ENCODE assay signal across 8 cellular contexts in the genomic region with DNA sequence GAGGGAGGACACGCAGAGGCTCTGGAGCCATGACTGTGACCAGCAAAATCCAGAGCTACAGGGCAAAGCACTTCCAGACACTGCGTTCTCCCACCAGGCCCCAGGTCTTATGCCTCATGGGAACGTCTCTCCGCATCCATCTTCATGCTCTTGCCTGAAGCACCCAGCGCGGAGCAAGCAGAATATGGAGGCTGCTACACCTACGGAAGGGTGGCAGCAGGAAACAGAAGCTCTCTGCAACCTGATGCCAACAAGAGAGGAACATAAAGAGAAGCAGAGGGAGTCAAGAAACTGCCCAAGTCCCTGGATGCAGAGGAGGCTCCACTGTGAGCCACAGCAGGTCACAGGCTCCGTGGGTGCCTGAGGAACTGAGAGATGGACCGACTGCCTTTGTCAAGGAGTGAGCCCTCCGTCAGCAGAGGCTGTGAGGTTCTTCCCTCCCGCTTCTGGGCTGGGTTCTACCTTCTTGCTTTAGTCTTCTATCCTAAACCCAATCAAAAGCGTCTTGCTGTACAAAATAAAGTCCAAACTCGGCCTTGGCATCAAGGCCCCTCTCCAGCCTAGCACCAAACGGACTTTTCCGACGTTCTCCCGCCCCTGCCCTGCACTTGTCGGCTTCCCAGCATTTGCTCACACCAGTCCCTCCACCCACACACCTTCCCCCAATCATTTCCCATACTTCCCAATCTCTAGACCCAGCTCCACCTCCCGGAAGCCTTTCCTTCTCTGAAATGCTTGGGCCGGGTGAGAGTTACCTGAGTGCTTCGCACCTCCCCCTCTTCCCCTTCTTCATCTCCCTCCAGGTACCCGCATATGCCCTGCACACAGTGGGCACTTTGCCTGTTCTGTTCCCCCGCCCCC. TPM values are rescaled to one million over a fixed set of nuclear protein-coding genes. Genes with fewer than 3 reads are reported as not detected.
DNase-seq lines count a peak whose midpoint lies in the region; ATAC-seq, FAIRE-seq and TF ChIP-seq lines count a peak whose summit lies in the region.

No MANE protein-coding gene starts in this region.

- peaks cover 60% of the 10 kb centered on the region for H3K79me2 ChIP-seq in K562 (ENCODE audit: control insufficient read depth, insufficient read depth, low read length)

- peaks cover 30 to 33% of the 10 kb centered on the region in 2 experiments; a peak in 4 of 5 replicates for H3K4me1 ChIP-seq in K562 (replicated peaks in 1 of 2; ENCODE audit: control insufficient read depth in 2 of 2, insufficient read depth in 2 of 2, low read length in 2 of 2)

- peaks cover 50% of the 10 kb centered on the region for H3K36me3 ChIP-seq in K562 (ENCODE audit: control insufficient read depth, insufficient read depth, low read length)

- no peak for TF ChIP-seq POLR2A in K562 (conservative IDR thresholded peaks at IDR 0.05)

- H3K4me2 ChIP-seq in K562 (ENCODE audit: insufficient read depth, low read length), result peak overlapping the region; percentile 96

- peak; percentile 9 to 70 for ATAC-seq in left cardiac atrium
- ATAC-seq in Right ventricle myocardium inferior, result no peak
- peak; percentile 35 for ATAC-seq in K562
- no peak for ATAC-seq in GM19463 (IDR thresholded peaks at IDR 0.05; ENCODE audit: unreplicated experiment)

- TF ChIP-seq RAD21 in K562 (CRISPR knock-in tag; conservative IDR thresholded peaks at IDR 0.05 in 1 of 2, IDR thresholded peaks at IDR 0.05 in 1 of 2), result no peak

- BruUV-seq in K562 (replicated peaks; lab: Mats Ljungman, UMichigan), result TSS peak; percentile 47

- no peaks in the 10 kb centered on the region for H3K9me1 ChIP-seq in K562 (ENCODE audit: control insufficient read depth, insufficient read depth, low read length)

- H3K27me3 ChIP-seq in K562 (ENCODE audit: control insufficient read depth in 2 of 2, insufficient read depth in 2 of 2, low read length in 2 of 2), result no peaks in the 10 kb centered on the region
- H3K27me3 ChIP-seq in layer of hippocampus (ENCODE audit: control insufficient read depth, insufficient read depth, low read length), result no peaks in the 10 kb centered on the region

- intact Hi-C loops in left cardiac atrium (cut with DNase I), result loop anchor here in 1 of 2 donors (10.0 kb wide), 1 partner anchor 59 kb away; no protein-coding TSS in a partner anchor
- intact Hi-C loops in Right ventricle myocardium inferior (cut with DNase I), result loop anchor here (5.0 kb wide), 1 partner anchor 61 kb away; no protein-coding TSS in a partner anchor
- intact Hi-C loops in K562 (cut with micrococcal nuclease), result loop anchor here (1.0 kb wide), 1 partner anchor 25 kb away; no protein-coding TSS in a partner anchor

- no peaks in the 10 kb centered on the region for H3K9me3 ChIP-seq in K562 (replicated peaks; ENCODE audit: control insufficient read depth, insufficient read depth, low read depth, low read length)

- H2AFZ ChIP-seq in K562 (ENCODE audit: low read depth, low read length), result peak overlapping the region; percentile 92

- H4K20me1 ChIP-seq in K562 (replicated peaks; ENCODE audit: control insufficient read depth, insufficient read depth, low read length), result peaks cover 24% of the 10 kb centered on the region

- peak overlapping the region; percentile 79 to 95 for H3K9ac ChIP-seq in K562 (ENCODE audit: insufficient read depth in 1 of 2, low read depth in 2 of 2, low read length in 2 of 2)

- H3K27ac ChIP-seq in K562 (ENCODE audit: extremely low read depth, low read depth, low read length) (peak overlapping the region; percentile 89), layer of hippocampus (ENCODE audit: low read depth, low read length) (peak overlapping the region; percentile 64)

- WGBS in K562 (ENCODE audit: insufficient coverage, low coverage, missing lambda C conversion rate), result 4% methylated on average over 19 of the region's 23 CpGs

- peak overlapping the region; percentile 95 for H3K4me3 ChIP-seq in K562

- in situ Hi-C loops in K562 (cut with MboI), result no loop called here

- CTCF ChIA-PET in K562 (lab: Yijun Ruan, JAX; ENCODE audit: low intra/inter-chr PET ratio), result no interaction called here

- POLR2A ChIA-PET in K562 (lab: Yijun Ruan, JAX), result interaction anchor here (0.6 to 4.3 kb wide), 10 partner anchors 9 to 372 kb away, joined by 3 to 17 read pairs (median 5); no protein-coding TSS in a partner anchor

- FAIRE-seq in K562 (lab: Jason Lieb, UNC), result peak; percentile 83

- TF ChIP-seq CTCF in K562 (IDR thresholded peaks at IDR 0.05 in 2 of 3, conservative IDR thresholded peaks at IDR 0.05 in 1 of 3; ENCODE audit: insufficient read depth in 2 of 3, low read depth in 1 of 3, low read length in 3 of 3), result no peak

- DNase-seq in left cardiac atrium, result peak; percentile 37
- DNase-seq in Right ventricle myocardium inferior (ENCODE audit: missing footprints), result no peak
- peak; percentile 76 for DNase-seq in NCI-H226
- peak; percentile 54 to 74 (median 58) for DNase-seq in K562 (ENCODE audit: extremely low read depth in 1 of 4, low spot score in 3 of 4)
- peak; percentile 41 for DNase-seq in superior temporal gyrus (ENCODE audit: extremely low spot score)
- DNase-seq in OCI-M2 (lab: John Stamatoyannopoulos, UW; ENCODE audit: unreplicated experiment), result no peak

- TF ChIP-seq EP300 in K562 (IDR thresholded peaks at IDR 0.05; ENCODE audit: low read length), result no peak

TF ChIP-seq in K562, 482 proteins besides CTCF, POLR2A, EP300 and RAD21 (continues in another document):
- 0 out of 2 replicates have a peak, but pooled peaks have one; percentile 18 for TF ChIP-seq LARP7 (IDR thresholded peaks at IDR 0.05)
- TF ChIP-seq, protein P1, sequence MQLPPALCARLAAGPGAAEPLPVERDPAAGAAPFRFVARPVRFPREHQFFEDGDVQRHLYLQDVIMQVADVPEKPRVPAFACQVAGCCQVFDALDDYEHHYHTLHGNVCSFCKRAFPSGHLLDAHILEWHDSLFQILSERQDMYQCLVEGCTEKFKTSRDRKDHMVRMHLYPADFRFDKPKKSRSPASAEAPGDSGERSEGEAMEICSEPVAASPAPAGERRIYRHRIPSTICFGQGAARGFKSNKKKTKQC (CRISPR knock-in tag; IDR thresholded peaks at IDR 0.05), result no peak
- no peak for TF ChIP-seq FOXJ3 (CRISPR knock-in tag; IDR thresholded peaks at IDR 0.05)
- no peak for TF ChIP-seq HDAC2 (IDR thresholded peaks at IDR 0.05)
- TF ChIP-seq, protein P2, sequence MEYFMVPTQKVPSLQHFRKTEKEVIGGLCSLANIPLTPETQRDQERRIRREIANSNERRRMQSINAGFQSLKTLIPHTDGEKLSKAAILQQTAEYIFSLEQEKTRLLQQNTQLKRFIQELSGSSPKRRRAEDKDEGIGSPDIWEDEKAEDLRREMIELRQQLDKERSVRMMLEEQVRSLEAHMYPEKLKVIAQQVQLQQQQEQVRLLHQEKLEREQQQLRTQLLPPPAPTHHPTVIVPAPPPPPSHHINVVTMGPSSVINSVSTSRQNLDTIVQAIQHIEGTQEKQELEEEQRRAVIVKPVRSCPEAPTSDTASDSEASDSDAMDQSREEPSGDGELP (CRISPR knock-in tag; IDR thresholded peaks at IDR 0.05; ENCODE audit: borderline replicate concordance), result no peak
- TF ChIP-seq ZNF79 (CRISPR knock-in tag; IDR thresholded peaks at IDR 0.05; ENCODE audit: low read depth), result no peak
- peak in 1 of 2 experiments; percentile 37; a peak in 1 of 4 replicates for TF ChIP-seq ARNT (IDR thresholded peaks at IDR 0.05)
- TF ChIP-seq PHF21A (IDR thresholded peaks at IDR 0.05; ENCODE audit: borderline replicate concordance, low read depth), result no peak
- TF ChIP-seq TRIM24 (IDR thresholded peaks at IDR 0.05), result no peak; a peak in 1 of 4 replicates
- 0 out of 2 replicates have a peak, but pooled peaks have one; percentile 0 for TF ChIP-seq JUN (IDR thresholded peaks at IDR 0.05; ENCODE audit: borderline replicate concordance, low read depth, low read length)
- no peak for TF ChIP-seq JUN (CRISPR knock-in tag; IDR thresholded peaks at IDR 0.05; ENCODE audit: borderline replicate concordance)
- no peak for TF ChIP-seq HOXB6 (CRISPR knock-in tag; IDR thresholded peaks at IDR 0.05; ENCODE audit: borderline replicate concordance)
- no peak for TF ChIP-seq CHD4 (IDR thresholded peaks at IDR 0.05; ENCODE audit: insufficient read depth, insufficient replicate concordance, low read depth, low read length, poor library complexity, severe bottlenecking)
- TF ChIP-seq MXI1 (IDR thresholded peaks at IDR 0.05; ENCODE audit: low read depth, low read length), result no peak
- 0 out of 2 replicates have a peak, but pooled peaks have one; percentile 11 for TF ChIP-seq PHB2 (IDR thresholded peaks at IDR 0.05; ENCODE audit: low read depth)

RNA-seq across cellular contexts. Expression of a gene that starts 0.9 kb away (rescaled TPM):
- total RNA-seq in left cardiac atrium (10 to 100 TPM; 54.7 to 55.4 TPM), Right ventricle myocardium inferior (12.0 TPM), K562 (2014; rRNA removed) (93.5 and 113 TPM in 2 replicates), K562 (2014; rRNA removed; fragmentation: Illumina TruSeq; extraction: Trizol) (70.6 and 74.3 TPM in 2 replicates), K562 (2015; rRNA removed; fragmentation: Illumina TruSeq; extraction: Trizol) (79.9 and 82.1 TPM in 2 replicates), K562 (2021) (158 and 161 TPM in 2 replicates)
- total RNA-seq in K562 (2011; cell fraction: chromatin; rRNA removed; ENCODE audit: low replicate concordance), result 237 and 531 TPM in 2 replicates
- 417 and 435 TPM in 2 replicates for total RNA-seq in K562 (2011; cell fraction: nucleolus; rRNA removed)
- total RNA-seq in K562 (2011; cell fraction: nucleoplasm; rRNA removed), result 411 and 423 TPM in 2 replicates
- polyA plus RNA-seq in K562 (2011; rRNA removed) (137 and 183 TPM in 2 replicates), K562 (2014; fragmentation: Illumina TruSeq; extraction: Trizol) (138 and 140 TPM in 2 replicates), K562 (2014; fragmentation: Nextera tagmentation; extraction: Ambion mirVana) (10 to 100 TPM; 23.4 to 29.6 TPM), K562 (2014; rRNA removed) (69.9 and 70.7 TPM in 2 replicates)
- 207 and 209 TPM in 2 replicates for polyA plus RNA-seq in K562 (2011; cell fraction: cytosol; rRNA removed)
- 214 and 280 TPM in 2 replicates for polyA plus RNA-seq in K562 (2011; cell fraction: nucleus; rRNA removed)
- 93.6 and 212 TPM in 2 replicates for polyA plus RNA-seq in K562 (2012)
- 215 and 292 TPM in 2 replicates for polyA minus RNA-seq in K562 (2011; rRNA and poly(A)+ RNA removed)
- 158 and 163 TPM in 2 replicates for polyA minus RNA-seq in K562 (2011; cell fraction: cytosol; rRNA and poly(A)+ RNA removed)
- 97.6 and 98.3 TPM in 2 replicates for polyA minus RNA-seq in K562 (2011; cell fraction: nucleus; rRNA and poly(A)+ RNA removed)

Comparison
In these comparisons a context has a peak if more than half of its experiments do, and no peak if none do; other contexts are left out.
1. ATAC-seq: peak in left cardiac atrium (2 of 2) and K562 (single experiment); none in Right ventricle myocardium inferior (single experiment) and GM19463 (single experiment).
2. DNase-seq: peak in left cardiac atrium (single experiment), NCI-H226 (single experiment), K562 (4 of 4) and superior temporal gyrus (single experiment); none in Right ventricle myocardium inferior (single experiment) and OCI-M2 (single experiment).